In genomic region chr6:83270971-83271714, GRCh38 we compare ENCODE assay signal across 14 cellular contexts.
DNase-seq lines count a peak whose midpoint lies in the region; ATAC-seq, FAIRE-seq and TF ChIP-seq lines count a peak whose summit lies in the region.
"Had no signal": no experiment of that assay in that cellular context is flagged by ENCODE, and none has a peak within 500 bp of the region (broad histone marks: within the 10 kb centered on the region; RNA-seq: fewer than 3 reads in every experiment).

No MANE protein-coding gene starts in this region.

- H3K4me1 ChIP-seq in HepG2 (ENCODE audit: insufficient read depth, low read length), result no peaks in the 10 kb centered on the region
- H3K4me1 ChIP-seq in right lobe of liver, result no peaks in the 10 kb centered on the region
- H3K4me1 ChIP-seq in endothelial cell of umbilical vein (ENCODE audit: control insufficient read depth, extremely low read depth, insufficient read depth, low read length), result peaks cover 23% of the 10 kb centered on the region

- no peak overlapping the region for H3K4me3 Mint-ChIP-seq in activated T-helper 2 cell treated with anti-CD3 and anti-CD28 coated beads, Interferon-gamma antibody, Interleukin-2, Interleukin-4, amounts not matched to agents 10 μg/mL and 5 μg/mL and 100 μg/mL, durations not matched to agents 14 hours and 24 hours and 36 hours (ENCODE audit: low read depth)
- H3K4me3 Mint-ChIP-seq: activated T-helper 1 cell treated with anti-CD3 and anti-CD28 coated beads, Interleukin-12 subunit alpha, Interleukin-12 subunit beta, Interleukin-2, Interleukin-4 antibody, amounts not matched to agents 30 ng/mL and 10 ng/mL and 1 ng/mL, durations not matched to agents 14 hours and 24 hours and 36 hours; B cell; T-cell; type B pancreatic cell had no signal

- H3K79me2 ChIP-seq in HepG2 (ENCODE audit: insufficient read depth, low read length), result no peaks in the 10 kb centered on the region
- H3K79me2 ChIP-seq in endothelial cell of umbilical vein (ENCODE audit: control insufficient read depth, insufficient read depth, low read length), result no peaks in the 10 kb centered on the region

- H3K27me3 Mint-ChIP-seq in activated T-helper 2 cell treated with anti-CD3 and anti-CD28 coated beads, Interferon-gamma antibody, Interleukin-2, Interleukin-4, amounts not matched to agents 10 μg/mL and 5 μg/mL and 100 μg/mL, durations not matched to agents 14 hours and 24 hours and 36 hours (ENCODE audit: low read depth), result peaks cover 9% of the 10 kb centered on the region
- H3K27me3 Mint-ChIP-seq: T-cell, type B pancreatic cell had no signal

- H3K9me3 ChIP-seq in HepG2 (ENCODE audit: low read length), result no peaks in the 10 kb centered on the region
- H3K9me3 ChIP-seq in right lobe of liver, result no peaks in the 10 kb centered on the region
- no peaks in the 10 kb centered on the region for H3K9me3 ChIP-seq in endothelial cell of umbilical vein (replicated peaks; ENCODE audit: control insufficient read depth, insufficient read depth, low read length)

- dilution Hi-C loops in endothelial cell of umbilical vein (cut with MboI; ENCODE audit: extremely low pct_ligation_motif_present, low sequenced_read_pairs), result no loop called here

- no peaks in the 10 kb centered on the region for H3K9me3 Mint-ChIP-seq in activated T-helper 2 cell treated with anti-CD3 and anti-CD28 coated beads, Interferon-gamma antibody, Interleukin-2, Interleukin-4, amounts not matched to agents 10 μg/mL and 5 μg/mL and 100 μg/mL, durations not matched to agents 14 hours and 24 hours and 36 hours
- H3K9me3 Mint-ChIP-seq: activated T-helper 1 cell treated with anti-CD3 and anti-CD28 coated beads, Interleukin-12 subunit alpha, Interleukin-12 subunit beta, Interleukin-2, Interleukin-4 antibody, amounts not matched to agents 30 ng/mL and 10 ng/mL and 1 ng/mL, durations not matched to agents 14 hours and 24 hours and 36 hours; T-cell; type B pancreatic cell had no signal

- no peaks in the 10 kb centered on the region for H3K9me1 ChIP-seq in endothelial cell of umbilical vein (replicated peaks; ENCODE audit: control insufficient read depth, extremely low read depth, insufficient read depth, low read length)

- H3K36me3 Mint-ChIP-seq in activated T-helper 2 cell treated with anti-CD3 and anti-CD28 coated beads, Interferon-gamma antibody, Interleukin-2, Interleukin-4, amounts not matched to agents 10 μg/mL and 5 μg/mL and 100 μg/mL, durations not matched to agents 14 hours and 24 hours and 36 hours (ENCODE audit: low read depth), result no peaks in the 10 kb centered on the region
- H3K36me3 Mint-ChIP-seq: T-cell, type B pancreatic cell had no signal

- in situ Hi-C loops in HepG2 (cut with HindIII; ENCODE audit: extremely low pct_ligation_motif_present, low pct_unique_long_range_greater_than_20kb), result no loop called here

- H3K27ac ChIP-seq in HepG2 (ENCODE audit: extremely low read length, insufficient read depth, low read length) (no peak overlapping the region), right lobe of liver (no peak overlapping the region), endothelial cell of umbilical vein (ENCODE audit: insufficient read depth, low read depth, low read length) (peak overlapping the region; percentile 9)

- no peak for TF ChIP-seq RAD21 in HepG2 (CRISPR knock-in tag; IDR thresholded peaks at IDR 0.05)

- H3K4me3 ChIP-seq in HepG2 (replicated peaks in 1 of 3; ENCODE audit: insufficient read depth in 1 of 3, low read depth in 2 of 3, low read length in 3 of 3) (no peak overlapping the region), right lobe of liver (no peak overlapping the region), endothelial cell of umbilical vein (replicated peaks in 1 of 3; ENCODE audit: insufficient read depth in 1 of 3, low read depth in 1 of 3, low read length in 3 of 3) (no peak overlapping the region)

- no peak for TF ChIP-seq CTCF in HepG2 (CRISPR knock-in tag; IDR thresholded peaks at IDR 0.05)
- TF ChIP-seq CTCF in right lobe of liver (IDR thresholded peaks at IDR 0.05), result no peak
- no peak for TF ChIP-seq CTCF in endothelial cell of umbilical vein (IDR thresholded peaks at IDR 0.05; ENCODE audit: extremely low read depth in 1 of 2, insufficient read depth in 1 of 2, low read depth in 1 of 2, low read length in 2 of 2)
- no peak for TF ChIP-seq CTCF in GM10248 (IDR thresholded peaks at IDR 0.05; ENCODE audit: control extremely low read depth, extremely low read depth, low read depth, missing control alignments)

- BruUV-seq in HepG2 (replicated peaks; lab: Mats Ljungman, UMichigan) (no TSS peak), endothelial cell of umbilical vein (replicated peaks; lab: Mats Ljungman, UMichigan) (no TSS peak)

- H3K9ac ChIP-seq in HepG2 (ENCODE audit: insufficient read depth, low read depth, low read length), result no peak overlapping the region
- H3K9ac ChIP-seq in endothelial cell of umbilical vein (replicated peaks; ENCODE audit: extremely low read depth, insufficient read depth, low read length), result no peak overlapping the region

- CTCF ChIA-PET in HepG2 (lab: Yijun Ruan, JAX; ENCODE audit: low intra/inter-chr PET ratio, low total read pairs) (no interaction called here), endothelial cell of umbilical vein (lab: Charles Lee) (no interaction called here), GM10248 (lab: Yijun Ruan, JAX) (no interaction called here)

- ATAC-seq in HepG2, result no peak
- ATAC-seq in right lobe of liver, result no peak
- ATAC-seq in GM19035 (IDR thresholded peaks at IDR 0.05; ENCODE audit: unreplicated experiment), result no peak
- ATAC-seq: T-cell had no signal

- no peak for TF ChIP-seq POLR2A in HepG2 (IDR thresholded peaks at IDR 0.05; ENCODE audit: insufficient read depth in 1 of 2, low read depth in 2 of 2, low read length in 2 of 2)
- no peak for TF ChIP-seq POLR2A in right lobe of liver (IDR thresholded peaks at IDR 0.05)
- TF ChIP-seq POLR2A in endothelial cell of umbilical vein (IDR thresholded peaks at IDR 0.05; ENCODE audit: low read depth, low read length), result no peak

- DNase-seq in HepG2 (ENCODE audit: low spot score) (no peak), right lobe of liver (no peak), HT1080 (ENCODE audit: low read depth) (peak; percentile 75), endothelial cell of umbilical vein (ENCODE audit: low read depth, low spot score) (peak; percentile 80), GM10248 (ENCODE audit: extremely low spot score) (no peak)
- DNase-seq in activated T-helper 2 cell treated with anti-CD3 and anti-CD28 coated beads, Interferon-gamma antibody, Interleukin-2, Interleukin-4, amounts not matched to agents 10 μg/mL and 5 μg/mL and 100 μg/mL, durations not matched to agents 14 hours and 24 hours and 36 hours (ENCODE audit: low spot score), result no peak
- no peak for DNase-seq in activated naive CD4-positive, alpha-beta T cell (lab: John Stamatoyannopoulos, UW)
- DNase-seq: midbrain, NCI-H2171 treated with DMSO at 0.1 percent for 48 hours, T-cell had no signal

- H3K4me2 ChIP-seq in HepG2 (ENCODE audit: low read depth, low read length), result no peak overlapping the region
- peak overlapping the region; percentile 34 for H3K4me2 ChIP-seq in endothelial cell of umbilical vein (ENCODE audit: insufficient read depth, low read length)

- H3K4me1 Mint-ChIP-seq in activated T-helper 2 cell treated with anti-CD3 and anti-CD28 coated beads, Interferon-gamma antibody, Interleukin-2, Interleukin-4, amounts not matched to agents 10 μg/mL and 5 μg/mL and 100 μg/mL, durations not matched to agents 14 hours and 24 hours and 36 hours (ENCODE audit: low read depth), result peaks cover 5% of the 10 kb centered on the region
- H3K4me1 Mint-ChIP-seq: B cell, T-cell had no signal

- H3K27me3 ChIP-seq in HepG2 (ENCODE audit: control insufficient read depth in 1 of 2, insufficient read depth in 2 of 2, low read length in 2 of 2), result no peaks in the 10 kb centered on the region
- no peaks in the 10 kb centered on the region for H3K27me3 ChIP-seq in right lobe of liver
- no peaks in the 10 kb centered on the region for H3K27me3 ChIP-seq in endothelial cell of umbilical vein (ENCODE audit: control insufficient read depth in 2 of 2, insufficient read depth in 2 of 2, low read length in 2 of 2)

- H2AFZ ChIP-seq in HepG2 (ENCODE audit: low read length) (no peak overlapping the region), endothelial cell of umbilical vein (ENCODE audit: low read depth, low read length) (no peak overlapping the region)

- intact Hi-C loops in HepG2 (cut with micrococcal nuclease; ENCODE audit: unreplicated experiment), result no loop called here
- intact Hi-C loops in right lobe of liver (cut with DNase I), result no loop called here
- intact Hi-C loops in endothelial cell of umbilical vein (cut with micrococcal nuclease), result no loop called here
- intact Hi-C loops in activated T-helper 2 cell treated with anti-CD3 and anti-CD28 coated beads, Interferon-gamma antibody, Interleukin-2, Interleukin-4, amounts not matched to agents 10 μg/mL and 5 μg/mL and 100 μg/mL, durations not matched to agents 14 hours and 24 hours and 36 hours (cut with micrococcal nuclease), result loop anchor here (1.0 kb wide), 1 partner anchor 22 kb away; no protein-coding TSS in a partner anchor

- FAIRE-seq in HepG2 (lab: Jason Lieb, UNC), result no peak
- FAIRE-seq in endothelial cell of umbilical vein (lab: Jason Lieb, UNC), result peak; percentile 60

- no peaks in the 10 kb centered on the region for H4K20me1 ChIP-seq in HepG2 (ENCODE audit: insufficient read depth, low read length)
- no peaks in the 10 kb centered on the region for H4K20me1 ChIP-seq in endothelial cell of umbilical vein (replicated peaks; ENCODE audit: control insufficient read depth, extremely low read depth, insufficient read depth, low read length)

- H3K27ac Mint-ChIP-seq in activated T-helper 2 cell treated with anti-CD3 and anti-CD28 coated beads, Interferon-gamma antibody, Interleukin-2, Interleukin-4, amounts not matched to agents 10 μg/mL and 5 μg/mL and 100 μg/mL, durations not matched to agents 14 hours and 24 hours and 36 hours, result no peak overlapping the region
- H3K27ac Mint-ChIP-seq: activated T-helper 1 cell treated with anti-CD3 and anti-CD28 coated beads, Interleukin-12 subunit alpha, Interleukin-12 subunit beta, Interleukin-2, Interleukin-4 antibody, amounts not matched to agents 30 ng/mL and 10 ng/mL and 1 ng/mL, durations not matched to agents 14 hours and 24 hours and 36 hours; B cell; T-cell; type B pancreatic cell had no signal

- 18% methylated on average over 6 of the region's 6 CpGs for WGBS in HepG2 (ENCODE audit: low lambda C conversion rate)
- WGBS in right lobe of liver (ENCODE audit: insufficient coverage, low coverage, low lambda C conversion rate, missing lambda C conversion rate), result 70% methylated on average over 6 of the region's 6 CpGs

- POLR2A ChIA-PET in HepG2 (lab: Yijun Ruan, JAX), result no interaction called here
- POLR2A ChIA-PET in endothelial cell of umbilical vein (lab: Charles Lee), result no interaction called here
- POLR2A ChIA-PET in GM10248 (lab: Yijun Ruan, JAX), result no interaction called here

- H3K36me3 ChIP-seq in HepG2 (replicated peaks in 1 of 2; ENCODE audit: control insufficient read depth in 1 of 2, insufficient read depth in 2 of 2, low read length in 2 of 2), result no peaks in the 10 kb centered on the region
- H3K36me3 ChIP-seq in right lobe of liver, result no peaks in the 10 kb centered on the region
- no peaks in the 10 kb centered on the region for H3K36me3 ChIP-seq in endothelial cell of umbilical vein (ENCODE audit: control insufficient read depth in 2 of 2, extremely low read depth in 1 of 2, insufficient read depth in 2 of 2, low read length in 2 of 2)

- TF ChIP-seq EP300 in HepG2 (IDR thresholded peaks at IDR 0.05; ENCODE audit: low read depth in 2 of 2, low read length in 2 of 2), result no peak
- TF ChIP-seq EP300 in HepG2 (CRISPR knock-in tag; IDR thresholded peaks at IDR 0.05; ENCODE audit: borderline replicate concordance), result no peak

Comparison
In these comparisons a context has a peak if more than half of its experiments do, and no peak if none do; other contexts are left out.
1. DNase-seq: peak in HT1080 (single experiment) and endothelial cell of umbilical vein (single experiment); none in HepG2 (single experiment), right lobe of liver (0 of 3), activated T-helper 2 cell treated with anti-CD3 and anti-CD28 coated beads, Interferon-gamma antibody, Interleukin-2, Interleukin-4, amounts not matched to agents 10 μg/mL and 5 μg/mL and 100 μg/mL, durations not matched to agents 14 hours and 24 hours and 36 hours (single experiment), GM10248 (single experiment) and activated naive CD4-positive, alpha-beta T cell (0 of 4).